Comparison of ENCODE assay signal across 8 cellular contexts in genomic region chr18:51110073-51110797, GRCh38.
DNase-seq lines count a peak whose midpoint lies in the region; ATAC-seq lines count a peak whose summit lies in the region.

No MANE protein-coding gene starts in this region.

- H3K9me3 Mint-ChIP-seq in natural killer cell treated with Interleukin-12 subunit alpha and Interleukin-12 subunit beta and Interleukin-15 and Interleukin-18, amount 100 ng/mL, for 72 hours, result no peaks in the 10 kb centered on the region

- H3K36me3 Mint-ChIP-seq in natural killer cell treated with Interleukin-12 subunit alpha and Interleukin-12 subunit beta and Interleukin-15 and Interleukin-18, amount 100 ng/mL, for 72 hours, result no peaks in the 10 kb centered on the region

- H3K4me1 Mint-ChIP-seq in natural killer cell treated with Interleukin-12 subunit alpha and Interleukin-12 subunit beta and Interleukin-15 and Interleukin-18, amount 100 ng/mL, for 72 hours (ENCODE audit: low read depth in 2 of 2), result peaks cover 22 to 35% of the 10 kb centered on the region in 2 donors

- H3K27me3 Mint-ChIP-seq in natural killer cell treated with Interleukin-12 subunit alpha and Interleukin-12 subunit beta and Interleukin-15 and Interleukin-18, amount 100 ng/mL, for 72 hours, result no peaks in the 10 kb centered on the region

- no peak overlapping the region for H3K4me3 Mint-ChIP-seq in natural killer cell treated with Interleukin-12 subunit alpha and Interleukin-12 subunit beta and Interleukin-15 and Interleukin-18, amount 100 ng/mL, for 72 hours

- peak; percentile 2 to 4 for DNase-seq in NCI-H2081 (lab: John Stamatoyannopoulos, UW)
- no peak for DNase-seq in NCI-H2081 treated with DMSO at 0.1 percent for 48 hours (lab: John Stamatoyannopoulos, UW)
- peak; percentile 43 for DNase-seq in NCI-H460 (ENCODE audit: extremely low read depth, low read depth)
- DNase-seq in activated CD8-positive, alpha-beta memory T cell treated with anti-CD3 and anti-CD28 coated beads, Interleukin-2, amount 50 U/mL, for 48 hours, result peak; percentile 97
- DNase-seq in natural killer cell treated with Interleukin-12 subunit alpha and Interleukin-12 subunit beta and Interleukin-15 and Interleukin-18, amount 100 ng/mL, for 72 hours (ENCODE audit: low spot score), result peak; percentile 84
- peak; percentile 5 to 53 (median 40) for DNase-seq in stimulated activated naive CD4-positive, alpha-beta T cell (lab: John Stamatoyannopoulos, UW)

- peak overlapping the region in 1 of 2 donors; percentile 28 for H3K27ac Mint-ChIP-seq in natural killer cell treated with Interleukin-12 subunit alpha and Interleukin-12 subunit beta and Interleukin-15 and Interleukin-18, amount 100 ng/mL, for 72 hours

- ATAC-seq in HG02763 (IDR thresholded peaks at IDR 0.05; ENCODE audit: unreplicated experiment), result peak; percentile 76
- ATAC-seq in esophagus mucosa, result peak; percentile 88
- ATAC-seq in natural killer cell treated with Interleukin-12 subunit alpha and Interleukin-12 subunit beta and Interleukin-15 and Interleukin-18, amount 100 ng/mL, for 72 hours, result peak; percentile 89 to 92
